Comparison of ENCODE assay signal across 32 cellular contexts in the genomic region with DNA sequence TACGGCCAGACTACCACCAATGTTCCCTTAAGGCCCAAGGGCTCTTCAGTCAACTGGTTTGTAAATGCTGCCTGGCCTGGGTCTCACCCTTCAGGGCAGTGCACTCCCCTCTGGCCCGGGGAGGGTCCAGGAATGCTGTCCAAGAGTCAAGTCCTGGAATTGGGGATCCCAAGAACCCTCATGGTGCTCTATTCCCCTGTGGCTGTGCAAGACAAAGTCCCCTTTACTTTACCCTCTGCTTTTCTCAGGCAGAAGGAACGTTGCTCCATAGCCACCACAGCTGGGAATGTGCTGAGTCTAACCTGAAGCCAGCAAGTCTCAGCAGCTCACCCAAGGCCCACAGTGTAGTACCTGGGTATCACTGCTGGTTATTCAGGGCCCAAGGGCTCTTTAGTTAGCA. TPM values are rescaled to one million over a fixed set of nuclear protein-coding genes. Genes with fewer than 3 reads are reported as not detected.
"Had no signal": no experiment of that assay in that cellular context is flagged by ENCODE, and none has a peak within 500 bp of the region (broad histone marks: within the 10 kb centered on the region; RNA-seq: fewer than 3 reads in every experiment).

No MANE protein-coding gene starts in this region.

- H3K9me3 ChIP-seq: testis, thyroid gland, uterus, vagina had no signal

- H3K36me3 ChIP-seq: suprapubic skin, thoracic aorta, thyroid gland, tibial artery, tibial nerve, transverse colon, upper lobe of left lung, upper lobe of right lung, uterus, vagina had no signal

- FAIRE-seq: urothelium cell line had no signal

- H3K36me3 Mint-ChIP-seq: stimulated activated effector memory CD8-positive, alpha-beta T cell treated with anti-CD3 and anti-CD28 coated beads, Interleukin-12 subunit alpha, Interleukin-12 subunit beta, amount 100 ng/mL, for 72 hours; type B pancreatic cell had no signal

- H3K27me3 ChIP-seq: stomach, suprapubic skin, testis, thyroid gland, tibial artery, tibial nerve, transverse colon, upper lobe of left lung, upper lobe of right lung, uterus, vagina had no signal

- H3K4me1 ChIP-seq: stomach, suprapubic skin, testis, thyroid gland, tibial artery, tibial nerve, transverse colon, upper lobe of left lung, upper lobe of right lung, uterus, vagina had no signal

- H3K4me1 Mint-ChIP-seq: stimulated activated effector memory CD8-positive, alpha-beta T cell treated with anti-CD3 and anti-CD28 coated beads, Interleukin-12 subunit alpha, Interleukin-12 subunit beta, amount 100 ng/mL, for 72 hours; stimulated activated memory B cell treated with anti-CD40 and anti-IgM and Interleukin-4, amounts not matched to agents 10 μg/mL and 1 μg/mL and 100 μg/mL, for 72 hours; stimulated activated naive B cell treated with anti-CD40 and anti-IgM and Interleukin-4, amounts not matched to agents 10 μg/mL and 1 μg/mL and 100 μg/mL, for 72 hours; stimulated activated naive CD8-positive, alpha-beta T cell treated with anti-CD3 and anti-CD28 coated beads, Interleukin-15, amount 100 ng/mL, for 72 hours had no signal

- ATAC-seq: stimulated activated effector memory CD8-positive, alpha-beta T cell treated with anti-CD3 and anti-CD28 coated beads, Interleukin-12 subunit alpha, Interleukin-12 subunit beta, amount 100 ng/mL, for 72 hours; stimulated activated memory B cell treated with anti-CD40 and anti-IgM and Interleukin-4, amounts not matched to agents 10 μg/mL and 1 μg/mL and 100 μg/mL, for 72 hours; stimulated activated naive B cell treated with anti-CD40 and anti-IgM and Interleukin-4, amounts not matched to agents 10 μg/mL and 1 μg/mL and 100 μg/mL, for 72 hours; stimulated activated naive CD8-positive, alpha-beta T cell treated with anti-CD3 and anti-CD28 coated beads, Interleukin-15, amount 100 ng/mL, for 72 hours; stimulated activated naive CD8-positive, alpha-beta T cell treated with anti-CD3 and anti-CD28 coated beads, Interleukin-15, Interleukin-2, amounts not matched to agents 100 U/mL and 50 U/mL, for 24 hours; upper lobe of right lung had no signal

- H3K27ac ChIP-seq: stomach, suprapubic skin, testis, thoracic aorta, thyroid gland, tibial artery, tibial nerve, transverse colon, upper lobe of left lung, upper lobe of right lung, uterus, vagina had no signal

- H3K4me3 ChIP-seq: stomach, suprapubic skin, testis, thoracic aorta, thyroid gland, tibial artery, tibial nerve, transverse colon, upper lobe of left lung, upper lobe of right lung, uterus, vagina had no signal

- DNase-seq: stimulated activated CD4-positive, alpha-beta T cell treated with anti-CD3 and anti-CD28 coated beads, Interleukin-2, amount 100 ng/mL, for 48 hours; stimulated activated CD4-positive, alpha-beta T cell treated with anti-CD3 and anti-CD28 coated beads, Interleukin-4, amount 100 ng/mL, for 1 hour; stimulated activated CD4-positive, alpha-beta T cell treated with anti-CD3 and anti-CD28 coated beads, Interleukin-4, amount 100 ng/mL, for 24 hours; stimulated activated CD4-positive, alpha-beta T cell treated with anti-CD3 and anti-CD28 coated beads, Interleukin-4, amount 100 ng/mL, for 4 hours; stimulated activated CD8-positive, alpha-beta memory T cell treated with anti-CD3 and anti-CD28 coated beads, Interleukin-4, amount 100 ng/mL, for 48 hours; stimulated activated naive B cell treated with anti-CD40 and anti-IgM and Interleukin-4, amounts not matched to agents 10 μg/mL and 1 μg/mL and 100 μg/mL, for 72 hours; stimulated activated naive CD4-positive, alpha-beta T cell; stimulated activated naive CD4-positive, alpha-beta T cell treated with Interleukin-2 at 50 U/mL for 16 hours; stimulated activated naive CD8-positive, alpha-beta T cell treated with anti-CD3 and anti-CD28 coated beads, Interleukin-15, amount 100 ng/mL, for 72 hours; stimulated activated naive CD8-positive, alpha-beta T cell treated with anti-CD3 and anti-CD28 coated beads, Interleukin-15, Interleukin-2, amounts not matched to agents 100 U/mL and 50 U/mL, for 24 hours; stomach; substantia nigra; testis; thyroid gland; tibial artery; transverse colon; trophoblast cell; upper lobe of left lung; upper lobe of right lung; uterus had no signal

- H3K27me3 Mint-ChIP-seq: stimulated activated memory B cell treated with anti-CD40 and anti-IgM and Interleukin-4, amounts not matched to agents 10 μg/mL and 1 μg/mL and 100 μg/mL, for 72 hours; stimulated activated naive B cell treated with anti-CD40 and anti-IgM and Interleukin-4, amounts not matched to agents 10 μg/mL and 1 μg/mL and 100 μg/mL, for 72 hours; stimulated activated naive CD8-positive, alpha-beta T cell treated with anti-CD3 and anti-CD28 coated beads, Interleukin-15, amount 100 ng/mL, for 72 hours; type B pancreatic cell had no signal

- H3K4me3 Mint-ChIP-seq: stimulated activated effector memory CD8-positive, alpha-beta T cell treated with anti-CD3 and anti-CD28 coated beads, Interleukin-12 subunit alpha, Interleukin-12 subunit beta, amount 100 ng/mL, for 72 hours; stimulated activated memory B cell treated with anti-CD40 and anti-IgM and Interleukin-4, amounts not matched to agents 10 μg/mL and 1 μg/mL and 100 μg/mL, for 72 hours; stimulated activated naive B cell treated with anti-CD40 and anti-IgM and Interleukin-4, amounts not matched to agents 10 μg/mL and 1 μg/mL and 100 μg/mL, for 72 hours; stimulated activated naive CD8-positive, alpha-beta T cell treated with anti-CD3 and anti-CD28 coated beads, Interleukin-15, amount 100 ng/mL, for 72 hours; stimulated activated naive CD8-positive, alpha-beta T cell treated with anti-CD3 and anti-CD28 coated beads, Interleukin-15, Interleukin-2, amounts not matched to agents 100 ng/mL and 50 ng/mL, for 24 hours; type B pancreatic cell had no signal

- H3K27ac Mint-ChIP-seq: stimulated activated effector memory CD8-positive, alpha-beta T cell treated with anti-CD3 and anti-CD28 coated beads, Interleukin-12 subunit alpha, Interleukin-12 subunit beta, amount 100 ng/mL, for 72 hours; stimulated activated memory B cell treated with anti-CD40 and anti-IgM and Interleukin-4, amounts not matched to agents 10 μg/mL and 1 μg/mL and 100 μg/mL, for 72 hours; stimulated activated naive B cell treated with anti-CD40 and anti-IgM and Interleukin-4, amounts not matched to agents 10 μg/mL and 1 μg/mL and 100 μg/mL, for 72 hours; stimulated activated naive CD8-positive, alpha-beta T cell treated with anti-CD3 and anti-CD28 coated beads, Interleukin-15, amount 100 ng/mL, for 72 hours; stimulated activated naive CD8-positive, alpha-beta T cell treated with anti-CD3 and anti-CD28 coated beads, Interleukin-15, Interleukin-2, amounts not matched to agents 100 ng/mL and 50 ng/mL, for 24 hours; type B pancreatic cell had no signal

RNA-seq across cellular contexts. Expression of a gene that starts 51.3 kb away (rescaled TPM):
- total RNA-seq: stomach had no signal

RNA-seq across cellular contexts. Expression of a gene that starts 51.7 kb away (rescaled TPM):
- total RNA-seq: suprapubic skin, temporal lobe, thoracic aorta, thyroid gland, ureter, vagina had no signal
- polyA plus RNA-seq: urinary bladder had no signal
